ENCODE assay signal across 9 cellular contexts in the genomic region with DNA sequence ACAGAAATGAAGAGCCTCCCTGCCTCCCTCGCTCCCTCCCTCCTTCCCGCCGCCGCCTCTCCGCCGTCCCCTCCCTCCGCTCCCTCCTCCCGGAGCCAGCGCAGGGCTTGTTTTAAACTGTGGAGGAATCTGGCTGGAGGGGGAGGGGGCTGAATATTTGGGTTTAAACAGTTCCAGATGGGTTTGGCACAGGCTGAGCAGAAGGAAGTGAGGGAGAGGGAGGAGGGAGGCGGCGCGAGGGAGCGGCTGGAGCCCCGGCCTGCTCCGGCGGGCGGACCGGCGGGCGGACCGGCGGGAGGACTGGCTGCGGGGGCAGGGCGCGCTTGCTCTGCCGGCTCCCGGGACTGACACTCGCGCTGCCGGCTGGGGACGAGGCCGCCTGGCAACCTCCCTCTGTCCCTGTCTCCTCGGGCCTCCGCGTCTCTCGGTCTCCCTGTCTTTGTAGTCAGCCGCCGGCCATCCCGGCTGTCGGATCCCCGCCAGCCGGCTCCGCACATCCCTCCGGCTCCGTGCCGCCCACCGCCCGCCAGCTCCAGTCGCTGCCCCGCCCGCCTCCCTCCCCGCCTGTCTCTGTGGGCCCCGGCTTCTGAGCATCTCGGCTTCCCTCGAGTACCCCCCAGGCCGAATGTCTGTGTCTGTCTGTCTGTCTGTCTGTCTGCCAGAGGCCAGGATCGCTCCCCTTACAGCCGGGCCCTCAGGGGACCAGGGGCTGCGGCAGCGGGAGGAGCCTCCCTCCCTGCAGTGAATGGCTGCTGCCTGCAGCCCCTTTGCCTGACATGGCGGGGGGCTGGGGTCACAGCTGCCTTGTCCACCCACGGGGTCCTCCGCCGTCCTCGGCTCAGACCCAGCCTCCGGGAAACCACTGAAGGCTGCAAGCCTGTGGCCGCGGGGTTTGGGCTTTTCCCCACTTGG.
DNase-seq lines count a peak whose midpoint lies in the region; ATAC-seq and TF ChIP-seq lines count a peak whose summit lies in the region.
"Had no signal": no experiment of that assay in that cellular context is flagged by ENCODE, and none has a peak within 500 bp of the region (broad histone marks: within the 10 kb centered on the region; RNA-seq: fewer than 3 reads in every experiment).

No MANE protein-coding gene starts in this region.

- H3K4me3 ChIP-seq in astrocyte of the spinal cord (ENCODE audit: low read depth, low read length): peak overlapping the region; percentile 35

- no peak for ATAC-seq in GM18907 (IDR thresholded peaks at IDR 0.05; ENCODE audit: unreplicated experiment)
- no peak for ATAC-seq in GM18511 (IDR thresholded peaks at IDR 0.05; ENCODE audit: unreplicated experiment)

- peak; percentile 36 for DNase-seq in NCI-H1092 treated with DMSO at 0.1 percent for 48 hours (lab: John Stamatoyannopoulos, UW)
- DNase-seq in NCI-H1092 (lab: John Stamatoyannopoulos, UW): no peak
- peak; percentile 71 for DNase-seq in NCI-H226
- peak; percentile 96 for DNase-seq in astrocyte of the spinal cord (ENCODE audit: low read depth, low spot score)
- peak; percentile 57 to 59 for DNase-seq in hippocampal formation (lab: John Stamatoyannopoulos, UW)
- peak; percentile 40 to 95 (median 70) for DNase-seq in posterior cingulate gyrus
- DNase-seq: CD4-positive, CD25-positive, alpha-beta regulatory T cell had no signal

- intact Hi-C loops in posterior cingulate gyrus (cut with DNase I): no loop called here

- in situ Hi-C loops in astrocyte of the spinal cord (cut with HindIII; ENCODE audit: low sequenced_read_pairs): no loop called here

- TF ChIP-seq CTCF in astrocyte of the spinal cord (IDR thresholded peaks at IDR 0.05; ENCODE audit: low read depth, low read length): no peak
